ENCODE assay signal across 27 cellular contexts in genomic region chr4:170386974-170387373, GRCh38.
DNase-seq lines count a peak whose midpoint lies in the region; FAIRE-seq and TF ChIP-seq lines count a peak whose summit lies in the region.
"Had no signal": no experiment of that assay in that cellular context is flagged by ENCODE, and none has a peak within 500 bp of the region (broad histone marks: within the 10 kb centered on the region; RNA-seq: fewer than 3 reads in every experiment).

No MANE protein-coding gene starts in this region.

- TF ChIP-seq CTCF in AG04449 (IDR thresholded peaks at IDR 0.05; ENCODE audit: insufficient read depth, low read length, missing control alignments) (no peak), astrocyte (IDR thresholded peaks at IDR 0.05; ENCODE audit: insufficient read depth, low read depth, low read length) (no peak), fibroblast of villous mesenchyme (IDR thresholded peaks at IDR 0.05; ENCODE audit: insufficient read depth, low read depth, low read length) (no peak), glutamatergic neuron (IDR thresholded peaks at IDR 0.05; ENCODE audit: partially characterized antibody, unreplicated experiment) (no peak)

- no peak overlapping the region for H2AFZ ChIP-seq in astrocyte (ENCODE audit: low read depth, low read length)

- DNase-seq in AG04449 (ENCODE audit: low read depth, low spot score) (peak; percentile 91), HCEC 1CT (peak; percentile 42), astrocyte (ENCODE audit: low read depth) (peak; percentile 46), fibroblast of villous mesenchyme (ENCODE audit: low read depth) (peak; percentile 14), glutamatergic neuron (no peak), NCI-H446 treated with DMSO at 0.1 percent for 48 hours (lab: John Stamatoyannopoulos, UW) (no peak), NCI-H526 (lab: John Stamatoyannopoulos, UW) (no peak)
- no peak for DNase-seq in effector memory CD4-positive, alpha-beta T cell
- DNase-seq: activated CD4-positive, alpha-beta T cell treated with anti-CD3 and anti-CD28 coated beads for 48 hours; activated CD8-positive, alpha-beta memory T cell treated with anti-CD3 and anti-CD28 coated beads for 24 hours; activated effector memory CD4-positive, alpha-beta T cell treated with Interleukin-2 at 50 U/mL for 16 hours; body of pancreas; CD8-positive, alpha-beta T cell; hippocampal formation; naive B cell; NCI-H1436 treated with DMSO at 0.1 percent for 48 hours; NCI-H345; T-helper 2 cell had no signal

- H3K27me3 ChIP-seq in astrocyte (ENCODE audit: insufficient read depth, low read length), result no peaks in the 10 kb centered on the region
- no peaks in the 10 kb centered on the region for H3K27me3 ChIP-seq in effector memory CD4-positive, alpha-beta T cell (replicated peaks; ENCODE audit: control insufficient read depth, insufficient read depth, low read length, poor library complexity, severe bottlenecking)
- H3K27me3 ChIP-seq: body of pancreas, neutrophil, vagina had no signal

- peak overlapping the region; percentile 28 for H3K27ac ChIP-seq in astrocyte (ENCODE audit: low read depth, low read length)
- H3K27ac ChIP-seq in effector memory CD4-positive, alpha-beta T cell (ENCODE audit: insufficient read depth, low read length, poor library complexity, severe bottlenecking), result no peak overlapping the region
- H3K27ac ChIP-seq: body of pancreas, KMS-11, neutrophil, prostate gland, SK-N-MC, vagina had no signal

- H3K4me2 ChIP-seq in astrocyte (ENCODE audit: low read length), result no peak overlapping the region
- H3K4me2 ChIP-seq: KMS-11 had no signal

- POLR2A ChIA-PET in AG04449 (lab: Yijun Ruan, JAX), result interaction anchor here (1.5 kb wide), 1 partner anchor 36 kb away, joined by 5 read pairs; no protein-coding TSS in a partner anchor

- H3K79me2 ChIP-seq in astrocyte (ENCODE audit: insufficient read depth, low read length), result no peaks in the 10 kb centered on the region

- H3K4me3 Mint-ChIP-seq in astrocyte (ENCODE audit: unreplicated experiment) (no peak overlapping the region), glutamatergic neuron (ENCODE audit: unreplicated experiment) (no peak overlapping the region)
- H3K4me3 Mint-ChIP-seq: activated naive CD8-positive, alpha-beta T cell; CD8-positive, alpha-beta T cell; naive B cell; stimulated activated naive CD8-positive, alpha-beta T cell treated with anti-CD3 and anti-CD28 coated beads, Interleukin-15, Interleukin-2, amounts not matched to agents 100 ng/mL and 50 ng/mL, for 24 hours had no signal

- no peaks in the 10 kb centered on the region for H4K20me1 ChIP-seq in astrocyte (ENCODE audit: insufficient read depth, low read length)

- H3K27ac Mint-ChIP-seq in astrocyte (ENCODE audit: unreplicated experiment) (no peak overlapping the region), glutamatergic neuron (ENCODE audit: unreplicated experiment) (no peak overlapping the region)
- H3K27ac Mint-ChIP-seq: activated naive CD8-positive, alpha-beta T cell; CD8-positive, alpha-beta T cell; naive B cell; stimulated activated naive CD8-positive, alpha-beta T cell treated with anti-CD3 and anti-CD28 coated beads, Interleukin-15, Interleukin-2, amounts not matched to agents 100 ng/mL and 50 ng/mL, for 24 hours had no signal

- peaks cover 2% of the 10 kb centered on the region for H3K36me3 Mint-ChIP-seq in astrocyte (ENCODE audit: low read depth, unreplicated experiment)
- no peaks in the 10 kb centered on the region for H3K36me3 Mint-ChIP-seq in glutamatergic neuron (ENCODE audit: unreplicated experiment)
- H3K36me3 Mint-ChIP-seq: activated naive CD8-positive, alpha-beta T cell; CD8-positive, alpha-beta T cell; naive B cell had no signal

- H3K9ac ChIP-seq in astrocyte (ENCODE audit: low read length), result no peak overlapping the region
- H3K9ac ChIP-seq: KMS-11 had no signal

- no peak for FAIRE-seq in astrocyte (lab: Jason Lieb, UNC)
- FAIRE-seq: GM19239 had no signal

- H3K9me3 Mint-ChIP-seq in astrocyte (ENCODE audit: unreplicated experiment), result peaks cover 3% of the 10 kb centered on the region
- no peaks in the 10 kb centered on the region for H3K9me3 Mint-ChIP-seq in glutamatergic neuron (ENCODE audit: unreplicated experiment)

- CTCF ChIA-PET in AG04449 (lab: Yijun Ruan, JAX), result no interaction called here

- H3K9me3 ChIP-seq in astrocyte (ENCODE audit: insufficient read depth, low read depth, low read length), result no peaks in the 10 kb centered on the region
- no peaks in the 10 kb centered on the region for H3K9me3 ChIP-seq in effector memory CD4-positive, alpha-beta T cell (ENCODE audit: control insufficient read depth, low read length)
- H3K9me3 ChIP-seq: body of pancreas, HAP-1, neutrophil, prostate gland, vagina had no signal

- H3K4me1 Mint-ChIP-seq in astrocyte (ENCODE audit: low read depth, unreplicated experiment) (peaks cover 31% of the 10 kb centered on the region), glutamatergic neuron (ENCODE audit: low read depth, unreplicated experiment) (no peaks in the 10 kb centered on the region)
- H3K4me1 Mint-ChIP-seq: naive B cell had no signal

- no peaks in the 10 kb centered on the region for H3K27me3 Mint-ChIP-seq in astrocyte (ENCODE audit: low read depth, unreplicated experiment)
- H3K27me3 Mint-ChIP-seq in glutamatergic neuron (ENCODE audit: unreplicated experiment), result no peaks in the 10 kb centered on the region
- H3K27me3 Mint-ChIP-seq: activated naive CD8-positive, alpha-beta T cell; naive B cell; stimulated activated naive CD8-positive, alpha-beta T cell treated with anti-CD3 and anti-CD28 coated beads, Interleukin-15, Interleukin-2, amounts not matched to agents 100 ng/mL and 50 ng/mL, for 24 hours had no signal

- H3K4me3 ChIP-seq in AG04449 (ENCODE audit: low read depth, low read length) (peak overlapping the region; percentile 4; the same call in 1 of the 2 replicates), astrocyte (ENCODE audit: insufficient read depth, low read depth, low read length) (no peak overlapping the region), fibroblast of villous mesenchyme (ENCODE audit: low read depth, low read length) (no peak overlapping the region)
- H3K4me3 ChIP-seq in effector memory CD4-positive, alpha-beta T cell (ENCODE audit: insufficient read depth, low read depth, low read length, poor library complexity, severe bottlenecking), result no peak overlapping the region
- H3K4me3 ChIP-seq: body of pancreas, HAP-1, prostate gland, SK-N-MC, vagina had no signal

- no peaks in the 10 kb centered on the region for H3K36me3 ChIP-seq in astrocyte (ENCODE audit: insufficient read depth, low read length)
- H3K36me3 ChIP-seq in effector memory CD4-positive, alpha-beta T cell (ENCODE audit: control insufficient read depth, insufficient read depth, low read length), result no peaks in the 10 kb centered on the region
- H3K36me3 ChIP-seq: HAP-1, neutrophil, prostate gland, vagina had no signal

- peaks cover 6% of the 10 kb centered on the region for H3K4me1 ChIP-seq in astrocyte (ENCODE audit: insufficient read depth, low read length)
- H3K4me1 ChIP-seq in effector memory CD4-positive, alpha-beta T cell (ENCODE audit: control insufficient read depth, insufficient read depth, low read length, poor library complexity, severe bottlenecking), result no peaks in the 10 kb centered on the region
- H3K4me1 ChIP-seq: body of pancreas, HAP-1, prostate gland, vagina had no signal

Comparison
In these comparisons a context has a peak if more than half of its experiments do, and no peak if none do; other contexts are left out.
1. DNase-seq: peak in AG04449 (single experiment), HCEC 1CT (single experiment), astrocyte (single experiment) and fibroblast of villous mesenchyme (single experiment); none in glutamatergic neuron (single experiment), NCI-H446 treated with DMSO at 0.1 percent for 48 hours (single experiment), effector memory CD4-positive, alpha-beta T cell (0 of 3) and NCI-H526 (0 of 2).